In genomic region chr9:137052998-137053943, GRCh38 we compare ENCODE assay signal across 11 cellular contexts. TPM values are rescaled to one million over a fixed set of nuclear protein-coding genes. Genes with fewer than 3 reads are reported as not detected.
DNase-seq lines count a peak whose midpoint lies in the region; ATAC-seq, FAIRE-seq and TF ChIP-seq lines count a peak whose summit lies in the region.
"Had no signal": no experiment of that assay in that cellular context is flagged by ENCODE, and none has a peak within 500 bp of the region (broad histone marks: within the 10 kb centered on the region; RNA-seq: fewer than 3 reads in every experiment).

No MANE protein-coding gene starts in this region.

- CTCF ChIA-PET in GM12878 (lab: Yijun Ruan, JAX) = interaction anchor here (0.8 to 1.5 kb wide), 3 partner anchors 11 to 51 kb away, joined by 3 to 6 read pairs (median 5); no protein-coding TSS in a partner anchor

- peaks cover 2 to 12% of the 10 kb centered on the region in 2 donors for H3K4me1 Mint-ChIP-seq in stimulated activated naive B cell treated with anti-CD40 and anti-IgM and Interleukin-4, amounts not matched to agents 10 μg/mL and 1 μg/mL and 100 μg/mL, for 72 hours

- no peaks in the 10 kb centered on the region for H3K4me1 ChIP-seq in GM12878 (ENCODE audit: control insufficient read depth, insufficient read depth, low read length)
- no peaks in the 10 kb centered on the region for H3K4me1 ChIP-seq in keratinocyte (ENCODE audit: control insufficient read depth, extremely low read depth, insufficient read depth, low read length)

- no TSS peak for BruUV-seq in GM12878 (replicated peaks; lab: Mats Ljungman, UMichigan)

- RAD21 ChIA-PET in GM12878 (lab: Charles Lee; ENCODE audit: unreplicated experiment) = no interaction called here

- no peak overlapping the region for H3K4me3 Mint-ChIP-seq in stimulated activated naive B cell treated with anti-CD40 and anti-IgM and Interleukin-4, amounts not matched to agents 10 μg/mL and 1 μg/mL and 100 μg/mL, for 72 hours

- intact Hi-C loops in GM12878 (cut with micrococcal nuclease; ENCODE audit: unreplicated experiment) = no loop called here

- DNase-seq in NCI-H748 (lab: John Stamatoyannopoulos, UW; ENCODE audit: unreplicated experiment) = peak; percentile 56
- no peak for DNase-seq in NCI-H748 treated with DMSO at 0.1 percent for 48 hours (lab: John Stamatoyannopoulos, UW)
- DNase-seq in GM12878 (ENCODE audit: low read depth, low spot score) = no peak
- DNase-seq in keratinocyte (ENCODE audit: low read depth, low spot score) = no peak
- no peak for DNase-seq in stimulated activated naive B cell treated with anti-CD40 and anti-IgM and Interleukin-4, amounts not matched to agents 10 μg/mL and 1 μg/mL and 100 μg/mL, for 72 hours
- no peak for DNase-seq in NCI-H1092 (lab: John Stamatoyannopoulos, UW)
- DNase-seq: adrenal gland, foreskin melanocyte had no signal

- no peaks in the 10 kb centered on the region for H3K36me3 ChIP-seq in GM12878 (ENCODE audit: control insufficient read depth in 2 of 2, insufficient read depth in 2 of 2, low read length in 1 of 2)
- no peaks in the 10 kb centered on the region for H3K36me3 ChIP-seq in keratinocyte (ENCODE audit: control insufficient read depth in 2 of 2, extremely low read depth in 1 of 2, insufficient read depth in 2 of 2, low read length in 2 of 2)
- H3K36me3 ChIP-seq: adrenal gland had no signal

- H3K4me3 ChIP-seq in GM12878 = no peak overlapping the region
- peak overlapping the region; percentile 26 to 63 (median 47) for H3K4me3 ChIP-seq in keratinocyte (ENCODE audit: control insufficient read depth in 2 of 3, extremely low read depth in 1 of 3, insufficient read depth in 2 of 3, low read depth in 1 of 3, low read length in 3 of 3)

- H3K27me3 Mint-ChIP-seq in stimulated activated naive B cell treated with anti-CD40 and anti-IgM and Interleukin-4, amounts not matched to agents 10 μg/mL and 1 μg/mL and 100 μg/mL, for 72 hours = peaks cover 18 to 51% of the 10 kb centered on the region in 2 donors

- TF ChIP-seq EP300 in GM12878 (IDR thresholded peaks at IDR 0.05; ENCODE audit: borderline replicate concordance in 1 of 2, control insufficient read depth in 1 of 2, low read depth in 2 of 2, low read length in 2 of 2) = no peak

- dilution Hi-C loops in keratinocyte (cut with MboI; ENCODE audit: extremely low pct_ligation_motif_present, low sequenced_read_pairs) = no loop called here

- ATAC-seq in GM12878 (no peak), HG03457 (IDR thresholded peaks at IDR 0.05; ENCODE audit: unreplicated experiment) (no peak), GM21515 (IDR thresholded peaks at IDR 0.05; ENCODE audit: unreplicated experiment) (no peak)
- peak; percentile 31 to 33 for ATAC-seq in stimulated activated naive B cell treated with anti-CD40 and anti-IgM and Interleukin-4, amounts not matched to agents 10 μg/mL and 1 μg/mL and 100 μg/mL, for 72 hours (replicated peaks)

- SMC1A ChIA-PET in GM12878 (lab: Charles Lee; ENCODE audit: uncharacterized antibody, unreplicated experiment) = no interaction called here

- no peaks in the 10 kb centered on the region for H3K9me3 Mint-ChIP-seq in stimulated activated naive B cell treated with anti-CD40 and anti-IgM and Interleukin-4, amounts not matched to agents 10 μg/mL and 1 μg/mL and 100 μg/mL, for 72 hours

- H3K27me3 ChIP-seq in GM12878 (replicated peaks in 1 of 2; ENCODE audit: control insufficient read depth in 2 of 2, insufficient read depth in 2 of 2, low read length in 1 of 2) = peaks cover 11 to 16% of the 10 kb centered on the region in 2 experiments; a peak in 3 of 4 replicates
- peaks cover 11% of the 10 kb centered on the region for H3K27me3 ChIP-seq in keratinocyte (ENCODE audit: control insufficient read depth, extremely low read depth, insufficient read depth, low read length)

- H3K36me3 Mint-ChIP-seq in stimulated activated naive B cell treated with anti-CD40 and anti-IgM and Interleukin-4, amounts not matched to agents 10 μg/mL and 1 μg/mL and 100 μg/mL, for 72 hours = peaks cover 0 to 2% of the 10 kb centered on the region in 2 donors

- H3K9me3 ChIP-seq in GM12878 (replicated peaks; ENCODE audit: control insufficient read depth, insufficient read depth, low read length) (no peaks in the 10 kb centered on the region), keratinocyte (ENCODE audit: control insufficient read depth, low read depth, low read length) (no peaks in the 10 kb centered on the region)
- H3K9me3 ChIP-seq: adrenal gland had no signal

- no peak for TF ChIP-seq POLR2A in GM12878 (IDR thresholded peaks at IDR 0.05; ENCODE audit: low read depth, low read length)

- no peaks in the 10 kb centered on the region for H3K9me1 ChIP-seq in keratinocyte (ENCODE audit: control insufficient read depth, extremely low read depth, insufficient read depth, low read length)

- in situ Hi-C loops in GM12878 (cut with MboI) = no loop called here

- H4K20me1 ChIP-seq in GM12878 (ENCODE audit: control insufficient read depth, insufficient read depth) = no peaks in the 10 kb centered on the region
- H4K20me1 ChIP-seq in keratinocyte (ENCODE audit: control insufficient read depth, extremely low read depth, insufficient read depth, low read length) = peaks cover 7% of the 10 kb centered on the region

- no peak overlapping the region for H3K9ac ChIP-seq in GM12878 (ENCODE audit: control insufficient read depth, insufficient read depth, low read length)
- no peak overlapping the region for H3K9ac ChIP-seq in keratinocyte (ENCODE audit: control insufficient read depth, extremely low read depth, insufficient read depth, low read length)

- FAIRE-seq in GM12878 (lab: Jason Lieb, UNC) = no peak
- FAIRE-seq in keratinocyte (lab: Jason Lieb, UNC) = no peak

- TF ChIP-seq RAD21 in GM12878 (IDR thresholded peaks at IDR 0.05; ENCODE audit: insufficient read depth, low read depth, low read length) = no peak

- no peak overlapping the region for H3K27ac Mint-ChIP-seq in stimulated activated naive B cell treated with anti-CD40 and anti-IgM and Interleukin-4, amounts not matched to agents 10 μg/mL and 1 μg/mL and 100 μg/mL, for 72 hours

- H3K4me2 ChIP-seq in GM12878 (ENCODE audit: control insufficient read depth, insufficient read depth) (peak overlapping the region; percentile 13; the same call in 1 of the 2 replicates), keratinocyte (ENCODE audit: control insufficient read depth, extremely low read depth, insufficient read depth, low read depth, low read length) (peak overlapping the region; percentile 69)

- H3K27ac ChIP-seq in GM12878 (ENCODE audit: control insufficient read depth, insufficient read depth) (no peak overlapping the region), keratinocyte (ENCODE audit: control insufficient read depth, insufficient read depth, low read length) (no peak overlapping the region)
- H3K27ac ChIP-seq: adrenal gland had no signal

- POLR2A ChIA-PET in GM12878 (lab: Charles Lee) = no interaction called here

- TF ChIP-seq CTCF in GM12878 (IDR thresholded peaks at IDR 0.05 in 2 of 3, conservative IDR thresholded peaks at IDR 0.05 in 1 of 3; ENCODE audit: control insufficient read depth in 2 of 3, extremely low read depth in 1 of 3, insufficient read depth in 1 of 3, low read depth in 3 of 3, low read length in 3 of 3) (no peak), keratinocyte (optimal IDR thresholded peaks at IDR 0.05 in 1 of 3, IDR thresholded peaks at IDR 0.05 in 1 of 3, conservative IDR thresholded peaks at IDR 0.05 in 1 of 3; ENCODE audit: extremely low read depth in 1 of 3, insufficient read depth in 2 of 3, low read length in 3 of 3) (no peak)

- H2AFZ ChIP-seq in GM12878 (ENCODE audit: control insufficient read depth, low read depth, low read length) (no peak overlapping the region), keratinocyte (ENCODE audit: control insufficient read depth, low read length) (peak overlapping the region; percentile 12)

- 30% methylated on average over 30 of the region's 71 CpGs for WGBS in GM12878 (ENCODE audit: insufficient coverage, insufficient replicate concordance, low lambda C conversion rate, missing lambda C conversion rate)

- no peaks in the 10 kb centered on the region for H3K79me2 ChIP-seq in GM12878 (ENCODE audit: control insufficient read depth, insufficient read depth, low read length)
- no peaks in the 10 kb centered on the region for H3K79me2 ChIP-seq in keratinocyte (ENCODE audit: control insufficient read depth, insufficient read depth, low read length)

RNA-seq across cellular contexts. Expression of gene ENTPD2, which starts 0.6 kb away (rescaled TPM):
- 2.4 and 2.8 TPM in 2 replicates for total RNA-seq in GM12878 (2013; cell fraction: nucleolus; rRNA removed)
- total RNA-seq in GM12878 (2014; rRNA removed) = 0.05 and 0.40 TPM in 2 replicates
- total RNA-seq in GM12878 (2014; rRNA removed; fragmentation: Illumina TruSeq; extraction: Trizol) = not detected in 2 replicates
- 1.4 and 2.0 TPM in 2 replicates for total RNA-seq in GM12878 (2021)
- 0.47 TPM for polyA plus RNA-seq in GM12878 (2011; ENCODE audit: low read depth)
- polyA plus RNA-seq in GM12878 (2011; rRNA removed) = 0.19 TPM in 1 of 2 replicates, not detected in the other
- polyA plus RNA-seq in GM12878 (2011; cell fraction: cytosol; rRNA removed) = 0.22 and 0.43 TPM in 2 replicates
- 2.8 and 3.3 TPM in 2 replicates for polyA plus RNA-seq in GM12878 (2011; cell fraction: nucleus; rRNA removed)
- 1.8 and 4.3 TPM in 2 replicates for polyA plus RNA-seq in GM12878 (2012)
- 0.18 TPM in 1 of 2 replicates, not detected in the other for polyA plus RNA-seq in GM12878 (2014; fragmentation: Illumina TruSeq; extraction: Trizol)
- under 1 TPM in 1 of 2 experiments, not detected in 1; 0.15 TPM for polyA plus RNA-seq in GM12878 (2014; fragmentation: Nextera tagmentation; extraction: Ambion mirVana)
- polyA plus RNA-seq in GM12878 (2014; rRNA removed) = 0.91 and 1.2 TPM in 2 replicates
- polyA plus RNA-seq in GM12878 (2016; fragmentation: Nextera tagmentation; extraction: Ambion mirVana) = 1 to 10 TPM; 1.5 to 1.8 TPM
- not detected in 2 replicates for polyA minus RNA-seq in GM12878 (2011; rRNA and poly(A)+ RNA removed)
- not detected in 2 replicates for polyA minus RNA-seq in GM12878 (2011; cell fraction: cytosol; rRNA and poly(A)+ RNA removed)
- 0.36 TPM in 1 of 2 replicates, not detected in the other for polyA minus RNA-seq in GM12878 (2011; cell fraction: nucleus; rRNA and poly(A)+ RNA removed)
- 0.52 to 1.3 TPM (median 0.65 TPM) in 3 replicates for polyA plus RNA-seq in keratinocyte
- 2.4 TPM for polyA plus RNA-seq in keratinocyte (2011; ENCODE audit: low read depth)
- polyA plus RNA-seq in keratinocyte (2011; cell fraction: cytosol; rRNA removed) = 0.63 and 1.4 TPM in 2 replicates
- 4.2 and 5.5 TPM in 2 replicates for polyA plus RNA-seq in keratinocyte (2011; cell fraction: nucleus; rRNA removed)
- 2.9 and 10.7 TPM in 2 replicates for polyA plus RNA-seq in keratinocyte (2012; ENCODE audit: low replicate concordance)
- 0.35 to 2.9 TPM (median 0.59 TPM) in 3 replicates for polyA minus RNA-seq in keratinocyte
- polyA minus RNA-seq in keratinocyte (2011; cell fraction: cytosol; rRNA and poly(A)+ RNA removed) = 2.9 TPM
- polyA minus RNA-seq in keratinocyte (2011; cell fraction: nucleus; rRNA and poly(A)+ RNA removed) = 2.1 and 2.8 TPM in 2 replicates
- total RNA-seq: M059J had no signal

RNA-seq across cellular contexts. Expression of gene NPDC1, which starts 7.3 kb away (rescaled TPM):
- 0.49 and 0.92 TPM in 2 replicates for total RNA-seq in GM12878 (2013; cell fraction: nucleolus; rRNA removed)
- total RNA-seq in GM12878 (2014; rRNA removed) (0.11 and 1.2 TPM in 2 replicates), GM12878 (2014; rRNA removed; fragmentation: Illumina TruSeq; extraction: Trizol) (0.13 TPM in 1 of 2 replicates, not detected in the other), GM12878 (2021) (0.64 and 1.5 TPM in 2 replicates)
- not detected for polyA plus RNA-seq in GM12878 (2011; ENCODE audit: low read depth)
- polyA plus RNA-seq in GM12878 (2011; rRNA removed) (0.14 and 0.19 TPM in 2 replicates), GM12878 (2014; fragmentation: Illumina TruSeq; extraction: Trizol) (0.04 TPM in 1 of 2 replicates, not detected in the other), GM12878 (2014; fragmentation: Nextera tagmentation; extraction: Ambion mirVana) (not detected), GM12878 (2014; rRNA removed) (0.42 and 0.58 TPM in 2 replicates), GM12878 (2016; fragmentation: Nextera tagmentation; extraction: Ambion mirVana) (1 to 10 TPM; 1.1 to 1.7 TPM), keratinocyte (9.8 to 23.8 TPM (median 10.6 TPM) in 3 replicates)
- polyA plus RNA-seq in GM12878 (2011; cell fraction: cytosol; rRNA removed) = 0.06 and 0.10 TPM in 2 replicates
- 1.9 TPM in 2 replicates for polyA plus RNA-seq in GM12878 (2011; cell fraction: nucleus; rRNA removed)
- polyA plus RNA-seq in GM12878 (2012) = 0.72 and 1.2 TPM in 2 replicates
- polyA minus RNA-seq in GM12878 (2011; rRNA and poly(A)+ RNA removed) = not detected in 2 replicates
- 1.5 and 2.7 TPM in 2 replicates for polyA minus RNA-seq in GM12878 (2011; cell fraction: cytosol; rRNA and poly(A)+ RNA removed)
- 0.38 TPM in 1 of 2 replicates, not detected in the other for polyA minus RNA-seq in GM12878 (2011; cell fraction: nucleus; rRNA and poly(A)+ RNA removed)
- polyA plus RNA-seq in keratinocyte (2011; ENCODE audit: low read depth) = 24.0 TPM
- 5.1 and 22.1 TPM in 2 replicates for polyA plus RNA-seq in keratinocyte (2011; cell fraction: cytosol; rRNA removed)
- 56.8 and 102 TPM in 2 replicates for polyA plus RNA-seq in keratinocyte (2011; cell fraction: nucleus; rRNA removed)
- polyA plus RNA-seq in keratinocyte (2012; ENCODE audit: low replicate concordance) = 25.1 and 32.5 TPM in 2 replicates
- polyA minus RNA-seq in keratinocyte = 2.6 to 5.8 TPM (median 3.4 TPM) in 3 replicates
- 40.3 TPM for polyA minus RNA-seq in keratinocyte (2011; cell fraction: cytosol; rRNA and poly(A)+ RNA removed)
- polyA minus RNA-seq in keratinocyte (2011; cell fraction: nucleus; rRNA and poly(A)+ RNA removed) = 14.3 and 22.4 TPM in 2 replicates

RNA-seq across cellular contexts. Expression of gene SAPCD2, which starts 17.1 kb away (rescaled TPM):
- 8.6 and 9.4 TPM in 2 replicates for total RNA-seq in GM12878 (2013; cell fraction: nucleolus; rRNA removed)
- 29.3 and 35.2 TPM in 2 replicates for total RNA-seq in GM12878 (2014; rRNA removed)
- 8.2 and 10.7 TPM in 2 replicates for total RNA-seq in GM12878 (2014; rRNA removed; fragmentation: Illumina TruSeq; extraction: Trizol)
- total RNA-seq in GM12878 (2021) = 30.0 and 32.5 TPM in 2 replicates
- 1.1 TPM for polyA plus RNA-seq in GM12878 (2011; ENCODE audit: low read depth)
- 3.7 and 6.7 TPM in 2 replicates for polyA plus RNA-seq in GM12878 (2011; rRNA removed)
- 10.4 and 19.8 TPM in 2 replicates for polyA plus RNA-seq in GM12878 (2011; cell fraction: cytosol; rRNA removed)
- 21.3 and 25.1 TPM in 2 replicates for polyA plus RNA-seq in GM12878 (2011; cell fraction: nucleus; rRNA removed)
- 4.4 and 5.8 TPM in 2 replicates for polyA plus RNA-seq in GM12878 (2012)
- 2.4 and 6.2 TPM in 2 replicates for polyA plus RNA-seq in GM12878 (2014; fragmentation: Illumina TruSeq; extraction: Trizol)
- polyA plus RNA-seq in GM12878 (2014; fragmentation: Nextera tagmentation; extraction: Ambion mirVana) = 1 to 10 TPM; 1.6 to 2.0 TPM
- 26.6 and 30.9 TPM in 2 replicates for polyA plus RNA-seq in GM12878 (2014; rRNA removed)
- 1 to 10 TPM; 3.3 to 7.7 TPM for polyA plus RNA-seq in GM12878 (2016; fragmentation: Nextera tagmentation; extraction: Ambion mirVana)
- 4.2 and 10.7 TPM in 2 replicates for polyA minus RNA-seq in GM12878 (2011; rRNA and poly(A)+ RNA removed)
- polyA minus RNA-seq in GM12878 (2011; cell fraction: cytosol; rRNA and poly(A)+ RNA removed) = 7.2 and 7.8 TPM in 2 replicates
- 4.6 and 11.4 TPM in 2 replicates for polyA minus RNA-seq in GM12878 (2011; cell fraction: nucleus; rRNA and poly(A)+ RNA removed)
- polyA plus RNA-seq in keratinocyte = 0.90 to 1.6 TPM (median 1.2 TPM) in 3 replicates
- polyA plus RNA-seq in keratinocyte (2011; ENCODE audit: low read depth) = 0.75 TPM
- 0.47 and 0.81 TPM in 2 replicates for polyA plus RNA-seq in keratinocyte (2011; cell fraction: cytosol; rRNA removed)
- polyA plus RNA-seq in keratinocyte (2011; cell fraction: nucleus; rRNA removed) = 0.76 and 0.88 TPM in 2 replicates
- polyA plus RNA-seq in keratinocyte (2012; ENCODE audit: low replicate concordance) = 1.0 and 2.3 TPM in 2 replicates
- 0.33 to 1.4 TPM (median 1.0 TPM) in 3 replicates for polyA minus RNA-seq in keratinocyte
- 5.6 TPM for polyA minus RNA-seq in keratinocyte (2011; cell fraction: cytosol; rRNA and poly(A)+ RNA removed)
- 0.78 and 1.2 TPM in 2 replicates for polyA minus RNA-seq in keratinocyte (2011; cell fraction: nucleus; rRNA and poly(A)+ RNA removed)

RNA-seq across cellular contexts. Expression of gene FUT7, which starts 21.4 kb away (rescaled TPM):
- total RNA-seq in GM12878 (2013; cell fraction: nucleolus; rRNA removed) = not detected in 2 replicates
- total RNA-seq in GM12878 (2014; rRNA removed) = 0.16 and 0.17 TPM in 2 replicates
- total RNA-seq in GM12878 (2014; rRNA removed; fragmentation: Illumina TruSeq; extraction: Trizol) = 0.04 and 0.05 TPM in 2 replicates
- 0.13 and 0.16 TPM in 2 replicates for total RNA-seq in GM12878 (2021)
- polyA plus RNA-seq in GM12878 (2011; ENCODE audit: low read depth) = not detected
- polyA plus RNA-seq in GM12878 (2011; rRNA removed) = 0.12 and 0.23 TPM in 2 replicates
- polyA plus RNA-seq in GM12878 (2011; cell fraction: cytosol; rRNA removed) = 0.45 and 0.55 TPM in 2 replicates
- 0.34 and 0.36 TPM in 2 replicates for polyA plus RNA-seq in GM12878 (2011; cell fraction: nucleus; rRNA removed)
- polyA plus RNA-seq in GM12878 (2012) = not detected in 2 replicates
- polyA plus RNA-seq in GM12878 (2014; fragmentation: Illumina TruSeq; extraction: Trizol) = 0.04 TPM in 1 of 2 replicates, not detected in the other
- not detected for polyA plus RNA-seq in GM12878 (2014; fragmentation: Nextera tagmentation; extraction: Ambion mirVana)
- 0.25 and 0.29 TPM in 2 replicates for polyA plus RNA-seq in GM12878 (2014; rRNA removed)
- under 1 TPM; 0.32 to 0.62 TPM for polyA plus RNA-seq in GM12878 (2016; fragmentation: Nextera tagmentation; extraction: Ambion mirVana)
- not detected in 2 replicates for polyA minus RNA-seq in GM12878 (2011; rRNA and poly(A)+ RNA removed)
- 0.40 TPM in 1 of 2 replicates, not detected in the other for polyA minus RNA-seq in GM12878 (2011; cell fraction: cytosol; rRNA and poly(A)+ RNA removed)
- 0.29 TPM in 1 of 2 replicates, not detected in the other for polyA minus RNA-seq in GM12878 (2011; cell fraction: nucleus; rRNA and poly(A)+ RNA removed)
- polyA plus RNA-seq in keratinocyte = not detected in 3 replicates
- polyA plus RNA-seq in keratinocyte (2011; ENCODE audit: low read depth) = not detected
- polyA plus RNA-seq in keratinocyte (2011; cell fraction: cytosol; rRNA removed) = not detected in 2 replicates
- polyA plus RNA-seq in keratinocyte (2011; cell fraction: nucleus; rRNA removed) = not detected in 2 replicates
- polyA plus RNA-seq in keratinocyte (2012; ENCODE audit: low replicate concordance) = not detected in 2 replicates
- not detected in 3 replicates for polyA minus RNA-seq in keratinocyte
- polyA minus RNA-seq in keratinocyte (2011; cell fraction: cytosol; rRNA and poly(A)+ RNA removed) = not detected
- not detected in 2 replicates for polyA minus RNA-seq in keratinocyte (2011; cell fraction: nucleus; rRNA and poly(A)+ RNA removed)
- total RNA-seq: M059J had no signal

RNA-seq across cellular contexts. Expression of gene UAP1L1, which starts 24.0 kb away (rescaled TPM):
- total RNA-seq in GM12878 (2013; cell fraction: nucleolus; rRNA removed) = 40.5 and 46.8 TPM in 2 replicates
- total RNA-seq in GM12878 (2014; rRNA removed) (9.3 and 9.5 TPM in 2 replicates), GM12878 (2014; rRNA removed; fragmentation: Illumina TruSeq; extraction: Trizol) (4.4 and 4.6 TPM in 2 replicates), GM12878 (2021) (14.5 and 15.7 TPM in 2 replicates)
- polyA plus RNA-seq in GM12878 (2011; ENCODE audit: low read depth) = 8.1 TPM
- polyA plus RNA-seq in GM12878 (2011; rRNA removed) (5.3 and 6.2 TPM in 2 replicates), GM12878 (2014; fragmentation: Illumina TruSeq; extraction: Trizol) (4.4 and 8.7 TPM in 2 replicates), GM12878 (2014; fragmentation: Nextera tagmentation; extraction: Ambion mirVana) (1 to 10 TPM in 1 of 2 experiments, under 1 TPM in 1; 0.29 to 1.2 TPM), GM12878 (2014; rRNA removed) (12.8 and 13.8 TPM in 2 replicates), GM12878 (2016; fragmentation: Nextera tagmentation; extraction: Ambion mirVana) (1 to 10 TPM; 1.5 to 5.4 TPM), keratinocyte (2.7 to 4.3 TPM (median 4.3 TPM) in 3 replicates)
- polyA plus RNA-seq in GM12878 (2011; cell fraction: cytosol; rRNA removed) = 11.5 and 11.7 TPM in 2 replicates
- polyA plus RNA-seq in GM12878 (2011; cell fraction: nucleus; rRNA removed) = 80.3 and 92.7 TPM in 2 replicates
- 18.4 and 25.7 TPM in 2 replicates for polyA plus RNA-seq in GM12878 (2012)
- 2.8 and 6.5 TPM in 2 replicates for polyA minus RNA-seq in GM12878 (2011; rRNA and poly(A)+ RNA removed)
- polyA minus RNA-seq in GM12878 (2011; cell fraction: cytosol; rRNA and poly(A)+ RNA removed) = 2.1 and 5.1 TPM in 2 replicates
- 17.6 and 18.0 TPM in 2 replicates for polyA minus RNA-seq in GM12878 (2011; cell fraction: nucleus; rRNA and poly(A)+ RNA removed)
- 1.1 TPM for polyA plus RNA-seq in keratinocyte (2011; ENCODE audit: low read depth)
- 2.1 and 3.0 TPM in 2 replicates for polyA plus RNA-seq in keratinocyte (2011; cell fraction: cytosol; rRNA removed)
- polyA plus RNA-seq in keratinocyte (2011; cell fraction: nucleus; rRNA removed) = 14.2 and 17.5 TPM in 2 replicates
- polyA plus RNA-seq in keratinocyte (2012; ENCODE audit: low replicate concordance) = 4.8 and 5.0 TPM in 2 replicates
- polyA minus RNA-seq in keratinocyte = 2.3 to 5.2 TPM (median 3.5 TPM) in 3 replicates
- polyA minus RNA-seq in keratinocyte (2011; cell fraction: cytosol; rRNA and poly(A)+ RNA removed) = 3.3 TPM
- polyA minus RNA-seq in keratinocyte (2011; cell fraction: nucleus; rRNA and poly(A)+ RNA removed) = 3.7 and 4.3 TPM in 2 replicates

Comparison
In these comparisons a context has a peak if more than half of its experiments do, and no peak if none do; other contexts are left out.
1. ATAC-seq: peak in stimulated activated naive B cell treated with anti-CD40 and anti-IgM and Interleukin-4, amounts not matched to agents 10 μg/mL and 1 μg/mL and 100 μg/mL, for 72 hours (2 of 2); none in GM12878 (single experiment), HG03457 (single experiment) and GM21515 (single experiment).